ENCODE assay signal across 34 cellular contexts in genomic region chr5:179422840-179423523, GRCh38.
"Had no signal": no experiment of that assay in that cellular context is flagged by ENCODE, and none has a peak within 500 bp of the region (broad histone marks: within the 10 kb centered on the region; RNA-seq: fewer than 3 reads in every experiment).

No MANE protein-coding gene starts in this region.

- H3K4me3 ChIP-seq: adrenal gland, body of pancreas, colonic mucosa, dorsolateral prefrontal cortex, gastroesophageal sphincter, lower lobe of right lung, ovary, prostate gland, smooth muscle cell, stomach, thyroid gland, upper lobe of left lung had no signal

- H3K4me2 ChIP-seq: smooth muscle cell had no signal

- H3K4me3 Mint-ChIP-seq: activated CD4-positive, alpha-beta memory T cell treated with anti-CD3 and anti-CD28 coated beads, Interleukin-2, amount 10 ng/mL, durations not matched to agents 7 days and 5 days; activated CD4-positive, alpha-beta T cell treated with anti-CD3 and anti-CD28 coated beads, Interleukin-2, amount 10 ng/mL, durations not matched to agents 7 days and 5 days; activated CD8-positive, alpha-beta memory T cell treated with anti-CD3 and anti-CD28 coated beads, Interleukin-2, amount 10 ng/mL, durations not matched to agents 7 days and 5 days; activated naive CD4-positive, alpha-beta T cell treated with anti-CD3 and anti-CD28 coated beads for 36 hours; activated naive CD8-positive, alpha-beta T cell treated with anti-CD3 and anti-CD28 coated beads for 36 hours; activated T-cell treated with anti-CD3 and anti-CD28 coated beads, Interleukin-2, amount 50 U/mL, for 72 hours; immature natural killer cell; naive thymus-derived CD8-positive, alpha-beta T cell; stimulated activated naive B cell treated with anti-CD40 and anti-IgM and Interleukin-4, amounts not matched to agents 10 μg/mL and 1 μg/mL and 100 μg/mL, for 72 hours; WTC11 had no signal

- H3K27me3 Mint-ChIP-seq: activated CD4-positive, alpha-beta memory T cell treated with anti-CD3 and anti-CD28 coated beads, Interleukin-2, amount 10 ng/mL, durations not matched to agents 7 days and 5 days; activated CD4-positive, alpha-beta T cell treated with anti-CD3 and anti-CD28 coated beads, Interleukin-2, amount 10 ng/mL, durations not matched to agents 7 days and 5 days; activated CD8-positive, alpha-beta memory T cell treated with anti-CD3 and anti-CD28 coated beads, Interleukin-2, amount 10 ng/mL, durations not matched to agents 7 days and 5 days; activated naive CD8-positive, alpha-beta T cell treated with anti-CD3 and anti-CD28 coated beads for 36 hours had no signal

- H3K4me1 ChIP-seq: adrenal gland, body of pancreas, colonic mucosa, gastroesophageal sphincter, lower lobe of right lung, prostate gland, stomach, thyroid gland, upper lobe of left lung had no signal

- ATAC-seq: activated CD8-positive, alpha-beta memory T cell treated with anti-CD3 and anti-CD28 coated beads, Interleukin-2, amount 10 ng/mL, durations not matched to agents 7 days and 5 days; activated T-cell treated with anti-CD3 and anti-CD28 coated beads, Interleukin-2, amount 50 U/mL, for 72 hours; body of pancreas; gastroesophageal sphincter; lower lobe of right lung; naive thymus-derived CD8-positive, alpha-beta T cell; stimulated activated naive B cell treated with anti-CD40 and anti-IgM and Interleukin-4, amounts not matched to agents 10 μg/mL and 1 μg/mL and 100 μg/mL, for 72 hours; WTC11 had no signal

- H3K27ac Mint-ChIP-seq: activated CD4-positive, alpha-beta memory T cell treated with anti-CD3 and anti-CD28 coated beads, Interleukin-2, amount 10 ng/mL, durations not matched to agents 7 days and 5 days; activated CD4-positive, alpha-beta T cell treated with anti-CD3 and anti-CD28 coated beads, Interleukin-2, amount 10 ng/mL, durations not matched to agents 7 days and 5 days; activated CD8-positive, alpha-beta memory T cell treated with anti-CD3 and anti-CD28 coated beads, Interleukin-2, amount 10 ng/mL, durations not matched to agents 7 days and 5 days; activated naive CD4-positive, alpha-beta T cell treated with anti-CD3 and anti-CD28 coated beads for 36 hours; activated naive CD8-positive, alpha-beta T cell treated with anti-CD3 and anti-CD28 coated beads for 36 hours; activated T-cell treated with anti-CD3 and anti-CD28 coated beads, Interleukin-2, amount 50 U/mL, for 72 hours; immature natural killer cell; naive thymus-derived CD8-positive, alpha-beta T cell; stimulated activated naive B cell treated with anti-CD40 and anti-IgM and Interleukin-4, amounts not matched to agents 10 μg/mL and 1 μg/mL and 100 μg/mL, for 72 hours; WTC11 had no signal

- H3K9me3 Mint-ChIP-seq: activated CD4-positive, alpha-beta memory T cell treated with anti-CD3 and anti-CD28 coated beads, Interleukin-2, amount 10 ng/mL, durations not matched to agents 7 days and 5 days; activated CD4-positive, alpha-beta T cell treated with anti-CD3 and anti-CD28 coated beads, Interleukin-2, amount 10 ng/mL, durations not matched to agents 7 days and 5 days; activated naive CD4-positive, alpha-beta T cell treated with anti-CD3 and anti-CD28 coated beads for 36 hours; activated naive CD8-positive, alpha-beta T cell treated with anti-CD3 and anti-CD28 coated beads for 36 hours; activated T-cell treated with anti-CD3 and anti-CD28 coated beads, Interleukin-2, amount 50 U/mL, for 72 hours; immature natural killer cell; naive thymus-derived CD8-positive, alpha-beta T cell; stimulated activated naive B cell treated with anti-CD40 and anti-IgM and Interleukin-4, amounts not matched to agents 10 μg/mL and 1 μg/mL and 100 μg/mL, for 72 hours had no signal

- DNase-seq: activated CD4-positive, alpha-beta memory T cell treated with anti-CD3 and anti-CD28 coated beads, Interleukin-2, amount 10 ng/mL, durations not matched to agents 7 days and 5 days; activated CD4-positive, alpha-beta T cell treated with anti-CD3 and anti-CD28 coated beads for 1 hour; activated CD4-positive, alpha-beta T cell treated with anti-CD3 and anti-CD28 coated beads, Interleukin-2, amount 10 ng/mL, durations not matched to agents 7 days and 5 days; activated CD8-positive, alpha-beta memory T cell treated with anti-CD3 and anti-CD28 coated beads, Interleukin-2, amount 10 ng/mL, durations not matched to agents 7 days and 5 days; activated effector memory CD4-positive, alpha-beta T cell treated with Interleukin-2 at 50 U/mL for 16 hours; activated naive CD4-positive, alpha-beta T cell treated with anti-CD3 and anti-CD28 coated beads for 36 hours; activated naive CD8-positive, alpha-beta T cell treated with anti-CD3 and anti-CD28 coated beads for 36 hours; activated T-cell treated with anti-CD3 and anti-CD28 coated beads for 4 hours; activated T-cell treated with anti-CD3 and anti-CD28 coated beads, Interleukin-2, amount 50 U/mL, for 72 hours; adrenal gland; body of pancreas; colonic mucosa; effector memory CD4-positive, alpha-beta T cell; erythroblast; hippocampal formation; immature natural killer cell; lower lobe of right lung; mesenchymal stem cell; naive thymus-derived CD8-positive, alpha-beta T cell; ovary; retina; stimulated activated CD4-positive, alpha-beta T cell treated with anti-CD3 and anti-CD28 coated beads, Interleukin-15, amount 100 ng/mL, for 24 hours; stimulated activated CD4-positive, alpha-beta T cell treated with anti-CD3 and anti-CD28 coated beads, Interleukin-2, amount 100 ng/mL, for 24 hours; stimulated activated naive B cell treated with anti-CD40 and anti-IgM and Interleukin-4, amounts not matched to agents 10 μg/mL and 1 μg/mL and 100 μg/mL, for 72 hours; stomach; T-helper 2 cell; thyroid gland; upper lobe of left lung had no signal

- H3K36me3 Mint-ChIP-seq: activated CD8-positive, alpha-beta memory T cell treated with anti-CD3 and anti-CD28 coated beads, Interleukin-2, amount 10 ng/mL, durations not matched to agents 7 days and 5 days; activated naive CD8-positive, alpha-beta T cell treated with anti-CD3 and anti-CD28 coated beads for 36 hours; immature natural killer cell; naive thymus-derived CD8-positive, alpha-beta T cell; stimulated activated naive B cell treated with anti-CD40 and anti-IgM and Interleukin-4, amounts not matched to agents 10 μg/mL and 1 μg/mL and 100 μg/mL, for 72 hours; WTC11 had no signal

- H3K27ac ChIP-seq: adrenal gland, body of pancreas, colonic mucosa, dorsolateral prefrontal cortex, gastroesophageal sphincter, lower lobe of right lung, neutrophil, ovary, prostate gland, stomach, thyroid gland, upper lobe of left lung had no signal

- H3K27me3 ChIP-seq: adrenal gland, body of pancreas, colonic mucosa, ovary, thyroid gland, upper lobe of left lung had no signal

- H3K4me1 Mint-ChIP-seq: activated CD4-positive, alpha-beta memory T cell treated with anti-CD3 and anti-CD28 coated beads, Interleukin-2, amount 10 ng/mL, durations not matched to agents 7 days and 5 days; activated CD4-positive, alpha-beta T cell treated with anti-CD3 and anti-CD28 coated beads, Interleukin-2, amount 10 ng/mL, durations not matched to agents 7 days and 5 days; activated CD8-positive, alpha-beta memory T cell treated with anti-CD3 and anti-CD28 coated beads, Interleukin-2, amount 10 ng/mL, durations not matched to agents 7 days and 5 days; activated naive CD8-positive, alpha-beta T cell treated with anti-CD3 and anti-CD28 coated beads for 36 hours; immature natural killer cell; naive thymus-derived CD8-positive, alpha-beta T cell; stimulated activated naive B cell treated with anti-CD40 and anti-IgM and Interleukin-4, amounts not matched to agents 10 μg/mL and 1 μg/mL and 100 μg/mL, for 72 hours had no signal

- H3K36me3 ChIP-seq: adrenal gland, colonic mucosa, gastroesophageal sphincter, lower lobe of right lung, neutrophil, ovary, prostate gland, stomach, thyroid gland, upper lobe of left lung had no signal

- H3K9me3 ChIP-seq: adrenal gland, body of pancreas, colonic mucosa, gastroesophageal sphincter, lower lobe of right lung, neutrophil, ovary, prostate gland, stomach, thyroid gland, upper lobe of left lung had no signal
